In genomic region chr17:4857347-4857746, GRCh38 we compare ENCODE assay signal across 8 cellular contexts. TPM values are rescaled to one million over a fixed set of nuclear protein-coding genes. Genes with fewer than 3 reads are reported as not detected.
A peak's percentile ranks its signal among the peaks of the same experiment; 100 is the strongest.
DNase-seq lines count a peak whose midpoint lies in the region; ATAC-seq and TF ChIP-seq lines count a peak whose summit lies in the region.
"Not testable (repeated sequence)": the region's sequence is repeated elsewhere in the genome, so short reads cannot be mapped to it uniquely, and the experiment has no call there.

No MANE protein-coding gene starts in this region.

- not testable (repeated sequence) for TF ChIP-seq POLR2A in tibial nerve (IDR thresholded peaks at IDR 0.05)

- not testable (repeated sequence) for H3K9me3 Mint-ChIP-seq in GM23338, WTC11, nephron progenitor cell

- H3K9me3 ChIP-seq in skeletal muscle tissue (ENCODE audit: control insufficient read depth in 3 of 3, low read length in 3 of 3); tibial nerve: not testable (repeated sequence)

- H3K36me3 ChIP-seq in GM23338 (ENCODE audit: insufficient read depth); skeletal muscle tissue (ENCODE audit: control insufficient read depth in 3 of 3, insufficient read depth in 3 of 3, low read length in 3 of 3); tibial nerve: not testable (repeated sequence)

- not testable (repeated sequence) for H4K20me1 ChIP-seq in GM23338 (replicated peaks; ENCODE audit: insufficient read depth)

- DNase-seq in GM23338 (ENCODE audit: low spot score); WTC11 (ENCODE audit: low spot score); foreskin keratinocyte; nephron progenitor cell; tibial nerve (ENCODE audit: low spot score in 2 of 2): not testable (repeated sequence)

- not testable (repeated sequence) for TF ChIP-seq EP300 in tibial nerve (IDR thresholded peaks at IDR 0.05)

- peaks cover 14% of the 10 kb centered on the region for H3K27me3 Mint-ChIP-seq in GM23338 (ENCODE audit: insufficient read depth, low read depth, poor library complexity)
- not testable (repeated sequence) for H3K27me3 Mint-ChIP-seq in WTC11 (ENCODE audit: low read depth); nephron progenitor cell (ENCODE audit: low read depth, poor library complexity)

- H3K4me3 ChIP-seq in GM23338 = peak overlapping the region; percentile 38
- H3K4me3 ChIP-seq in skeletal muscle tissue (ENCODE audit: low read length in 3 of 3) = peak overlapping the region in 1 of 3 donors; percentile 45
- H3K4me3 ChIP-seq in tibial nerve = not testable (repeated sequence)

- H3K27me3 ChIP-seq in GM23338 (ENCODE audit: insufficient read depth); foreskin keratinocyte; layer of hippocampus (ENCODE audit: control insufficient read depth, insufficient read depth, low read length); skeletal muscle tissue (ENCODE audit: control insufficient read depth in 3 of 3, insufficient read depth in 3 of 3, low read length in 3 of 3); tibial nerve: not testable (repeated sequence)

- CTCF ChIA-PET in WTC11 (lab: Charles Lee) = interaction anchor here (0.6 to 2.0 kb wide), 7 partner anchors 9 to 147 kb away, joined by 3 to 11 read pairs (median 4); partner anchors contain the start of gene ARRB2

- H3K4me1 Mint-ChIP-seq in GM23338 (peaks cover 61% of the 10 kb centered on the region), WTC11 (peaks cover 69% of the 10 kb centered on the region), nephron progenitor cell (peaks cover 62% of the 10 kb centered on the region)

- H3K36me3 Mint-ChIP-seq in GM23338 (ENCODE audit: low read depth); WTC11: not testable (repeated sequence)
- H3K36me3 Mint-ChIP-seq in nephron progenitor cell (ENCODE audit: low read depth) = peaks cover 27% of the 10 kb centered on the region

- WGBS in tibial nerve, 2 donors = 68 to 75% methylated on average over 7 of the region's 7 CpGs

- H3K9ac ChIP-seq in skeletal muscle tissue (ENCODE audit: low read depth in 1 of 3, low read length in 3 of 3) = not testable (repeated sequence)

- H3K9me2 ChIP-seq in GM23338 (ENCODE audit: insufficient read depth) = not testable (repeated sequence)

- peaks cover 13% of the 10 kb centered on the region; the same call in 1 of the 2 replicates for H3F3A ChIP-seq in GM23338 (replicated peaks; ENCODE audit: low read depth)

- not testable (repeated sequence) for TF ChIP-seq CTCF in GM23338 (conservative IDR thresholded peaks at IDR 0.05; ENCODE audit: low read depth in 2 of 2); WTC11 (IDR thresholded peaks at IDR 0.05); foreskin keratinocyte (conservative IDR thresholded peaks at IDR 0.05); nephron progenitor cell (IDR thresholded peaks at IDR 0.05); tibial nerve (IDR thresholded peaks at IDR 0.05)

- H3K4me1 ChIP-seq in GM23338 (ENCODE audit: insufficient read depth) (peaks cover 58% of the 10 kb centered on the region), foreskin keratinocyte (peaks cover 32% of the 10 kb centered on the region), skeletal muscle tissue (ENCODE audit: control insufficient read depth in 3 of 3, insufficient read depth in 3 of 3, low read length in 3 of 3) (peaks cover 12 to 32% (median 16%) of the 10 kb centered on the region in 3 donors), tibial nerve (peaks cover 0 to 77% (median 43%) of the 10 kb centered on the region in 4 donors)

- peak overlapping the region; percentile 85 for H3K27ac ChIP-seq in GM23338 (ENCODE audit: low read depth)
- H3K27ac ChIP-seq in cingulate gyrus (ENCODE audit: low read depth, low read length) = peak overlapping the region; percentile 86
- H3K27ac ChIP-seq in foreskin keratinocyte = peak overlapping the region; percentile 83
- peak overlapping the region; percentile 93 for H3K27ac ChIP-seq in layer of hippocampus (ENCODE audit: low read depth, low read length)
- peak overlapping the region; percentile 28 for H3K27ac ChIP-seq in skeletal muscle tissue (ENCODE audit: low read depth, low read length)
- H3K27ac ChIP-seq in tibial nerve = peak overlapping the region; percentile 41 to 91 (median 81)

- peak overlapping the region; percentile 66 for H3K27ac Mint-ChIP-seq in GM23338
- H3K27ac Mint-ChIP-seq in WTC11 = peak overlapping the region; percentile 71
- peak overlapping the region; percentile 75 for H3K27ac Mint-ChIP-seq in nephron progenitor cell

- ATAC-seq in GM23338, WTC11, foreskin keratinocyte: not testable (repeated sequence)

- peak overlapping the region; percentile 11; the same call in 1 of the 3 replicates for H3K4me3 Mint-ChIP-seq in GM23338
- not testable (repeated sequence) for H3K4me3 Mint-ChIP-seq in WTC11, nephron progenitor cell

- peaks cover 18% of the 10 kb centered on the region for H3K79me2 ChIP-seq in GM23338 (replicated peaks; ENCODE audit: insufficient read depth)

- peak overlapping the region; percentile 75 for H3K4me2 ChIP-seq in GM23338

- POLR2A ChIA-PET in WTC11 (lab: Charles Lee) = interaction anchor here (0.5 to 1.5 kb wide), 4 partner anchors 11 to 23 kb away, joined by 3 to 5 read pairs (median 4); no protein-coding TSS in a partner anchor

- H2AFZ ChIP-seq in GM23338 = not testable (repeated sequence)

RNA-seq across cellular contexts. Expression of gene MINK1, which starts 24.2 kb away (rescaled TPM):
- total RNA-seq in GM23338 (2014; rRNA removed; shearing (Covaris generic)) = 42.1 and 54.9 TPM in 2 replicates
- polyA plus RNA-seq in GM23338 (2016; fragmentation: Nextera tagmentation; extraction: Ambion mirVana) (17.3 and 19.4 TPM in 2 replicates), foreskin keratinocyte (51.5 and 53.7 TPM in 2 replicates)
- total RNA-seq in WTC11 (2021) (92.1 to 105 TPM (median 96.2 TPM) in 3 replicates), foreskin keratinocyte (81.5 and 85.5 TPM in 2 replicates), skeletal muscle tissue (13.0 TPM), tibial nerve (10 to 100 TPM; 57.1 to 94.3 (median 85.7) TPM)

RNA-seq across cellular contexts. Expression of gene C17orf107, which starts 42.0 kb away (rescaled TPM):
- total RNA-seq in GM23338 (2014; rRNA removed; shearing (Covaris generic)) = 3.6 and 5.9 TPM in 2 replicates
- 0.78 and 1.9 TPM in 2 replicates for polyA plus RNA-seq in GM23338 (2016; fragmentation: Nextera tagmentation; extraction: Ambion mirVana)
- 8.2 to 8.7 TPM (median 8.7 TPM) in 3 replicates for total RNA-seq in WTC11 (2021)
- total RNA-seq in foreskin keratinocyte = 0.78 and 1.7 TPM in 2 replicates
- polyA plus RNA-seq in foreskin keratinocyte = 0.38 and 0.91 TPM in 2 replicates
- total RNA-seq in skeletal muscle tissue = 2.6 TPM
- total RNA-seq in tibial nerve = 1 to 10 TPM in 3 of 4 donors, under 1 TPM in 1; 0.90 to 2.0 (median 1.3) TPM

RNA-seq across cellular contexts. Expression of gene CHRNE, which starts 45.6 kb away (rescaled TPM):
- 0.23 and 1.2 TPM in 2 replicates for total RNA-seq in GM23338 (2014; rRNA removed; shearing (Covaris generic))
- polyA plus RNA-seq in GM23338 (2016; fragmentation: Nextera tagmentation; extraction: Ambion mirVana) = 0.24 and 0.50 TPM in 2 replicates
- total RNA-seq in WTC11 (2021) = 0.64 to 0.78 TPM (median 0.70 TPM) in 3 replicates
- total RNA-seq in foreskin keratinocyte = not detected in 2 replicates
- 0.04 and 0.06 TPM in 2 replicates for polyA plus RNA-seq in foreskin keratinocyte
- total RNA-seq in skeletal muscle tissue = 1.0 TPM
- 1 to 10 TPM in 2 of 4 donors, under 1 TPM in 2; 0.22 to 2.5 (median 1.0) TPM for total RNA-seq in tibial nerve

RNA-seq across cellular contexts. Expression of gene PLD2, which starts 50.4 kb away (rescaled TPM):
- total RNA-seq in GM23338 (2014; rRNA removed; shearing (Covaris generic)) = 49.9 and 55.9 TPM in 2 replicates
- polyA plus RNA-seq in GM23338 (2016; fragmentation: Nextera tagmentation; extraction: Ambion mirVana) (20.2 and 22.1 TPM in 2 replicates), foreskin keratinocyte (20.4 and 22.8 TPM in 2 replicates)
- total RNA-seq in WTC11 (2021) (51.3 to 64.9 TPM (median 52.1 TPM) in 3 replicates), foreskin keratinocyte (27.9 and 31.6 TPM in 2 replicates), skeletal muscle tissue (9.9 TPM), tibial nerve (10 to 100 TPM; 17.2 to 63.0 (median 30.1) TPM)

Comparison
In these comparisons a context has a peak if more than half of its experiments do, and no peak if none do; other contexts are left out.
1. H3K27ac ChIP-seq: peak in every context shown above with its lines; median percentile 93 in layer of hippocampus; 86 in cingulate gyrus; 85 in GM23338; 83 in foreskin keratinocyte; 81 in tibial nerve; 28 in skeletal muscle tissue.